ENCODE assay signal across 12 cellular contexts in genomic region chr11:44192015-44192380, GRCh38.
DNase-seq lines count a peak whose midpoint lies in the region; ATAC-seq and TF ChIP-seq lines count a peak whose summit lies in the region.
"Had no signal": no experiment of that assay in that cellular context is flagged by ENCODE, and none has a peak within 500 bp of the region (broad histone marks: within the 10 kb centered on the region; RNA-seq: fewer than 3 reads in every experiment).

No MANE protein-coding gene starts in this region.

- POLR2A ChIA-PET in activated CD4-positive, alpha-beta memory T cell treated with anti-CD3 and anti-CD28 coated beads for 36 hours (lab: Charles Lee) = no interaction called here
- POLR2A ChIA-PET in activated CD4-positive, alpha-beta memory T cell treated with anti-CD3 and anti-CD28 coated beads, Interleukin-2, amount 10 ng/mL, durations not matched to agents 7 days and 5 days (lab: Charles Lee) = interaction anchor here (1.6 kb wide), 1 partner anchor 13 kb away, joined by 4 read pairs; no protein-coding TSS in a partner anchor

- no peak overlapping the region for H3K27ac ChIP-seq in neural progenitor cell
- no peak overlapping the region for H3K27ac ChIP-seq in psoas muscle
- H3K27ac ChIP-seq: BLaER1 treated with 17β-estradiol and CSF1 and Interleukin-3, amounts not matched to agents 10 nM and 100 nM had no signal

- H3K9ac ChIP-seq in neural progenitor cell = no peak overlapping the region
- H3K9ac ChIP-seq: BLaER1 treated with 17β-estradiol and CSF1 and Interleukin-3, amounts not matched to agents 10 nM and 100 nM had no signal

- H3K4me1 ChIP-seq in neural progenitor cell = peaks cover 20% of the 10 kb centered on the region
- H3K4me1 ChIP-seq in psoas muscle = peaks cover 3% of the 10 kb centered on the region

- peaks cover 16% of the 10 kb centered on the region for H3K9me3 ChIP-seq in neural progenitor cell (ENCODE audit: low read depth)
- peaks cover 18% of the 10 kb centered on the region for H3K9me3 ChIP-seq in psoas muscle

- H3K9me3 Mint-ChIP-seq in activated CD4-positive, alpha-beta memory T cell treated with anti-CD3 and anti-CD28 coated beads for 36 hours = peaks cover 24% of the 10 kb centered on the region
- H3K9me3 Mint-ChIP-seq in activated CD4-positive, alpha-beta memory T cell treated with anti-CD3 and anti-CD28 coated beads, Interleukin-2, amount 10 ng/mL, durations not matched to agents 7 days and 5 days = peaks cover 25% of the 10 kb centered on the region
- peaks cover 17% of the 10 kb centered on the region for H3K9me3 Mint-ChIP-seq in activated T-helper 17 cell treated with anti-CD3 and anti-CD28 coated beads, Interleukin-2, amount 50 U/mL, for 72 hours
- H3K9me3 Mint-ChIP-seq in neural progenitor cell = peaks cover 40% of the 10 kb centered on the region

- H3F3A ChIP-seq in neural progenitor cell (ENCODE audit: low read depth) = peaks cover 17% of the 10 kb centered on the region

- H3K27me3 ChIP-seq in neural progenitor cell (peaks cover 27% of the 10 kb centered on the region), psoas muscle (ENCODE audit: insufficient read depth in 3 of 3, low read length in 2 of 3) (no peaks in the 10 kb centered on the region)
- H3K27me3 ChIP-seq: BLaER1 treated with 17β-estradiol and CSF1 and Interleukin-3, amounts not matched to agents 10 nM and 100 nM had no signal

- no peak overlapping the region for H2AFZ ChIP-seq in neural progenitor cell (replicated peaks)
- H2AFZ ChIP-seq: GM23338 had no signal

- 76 to 95% (median 84%) methylated on average over 2 of the region's 2 CpGs for WGBS in psoas muscle, 3 donors

- no peaks in the 10 kb centered on the region for H3K27me3 Mint-ChIP-seq in activated CD4-positive, alpha-beta memory T cell treated with anti-CD3 and anti-CD28 coated beads for 36 hours
- H3K27me3 Mint-ChIP-seq in activated CD4-positive, alpha-beta memory T cell treated with anti-CD3 and anti-CD28 coated beads, Interleukin-2, amount 10 ng/mL, durations not matched to agents 7 days and 5 days = no peaks in the 10 kb centered on the region
- H3K27me3 Mint-ChIP-seq in activated T-helper 17 cell treated with anti-CD3 and anti-CD28 coated beads, Interleukin-2, amount 50 U/mL, for 72 hours = no peaks in the 10 kb centered on the region
- peaks cover 7% of the 10 kb centered on the region for H3K27me3 Mint-ChIP-seq in neural progenitor cell (ENCODE audit: insufficient read depth, low read depth)

- peak overlapping the region; percentile 49 for H3K4me2 ChIP-seq in neural progenitor cell
- H3K4me2 ChIP-seq: BLaER1 treated with 17β-estradiol and CSF1 and Interleukin-3, amounts not matched to agents 10 nM and 100 nM had no signal

- H3K4me3 ChIP-seq in neural progenitor cell = no peak overlapping the region
- no peak overlapping the region for H3K4me3 ChIP-seq in psoas muscle
- H3K4me3 ChIP-seq: BLaER1 treated with 17β-estradiol and CSF1 and Interleukin-3, amounts not matched to agents 10 nM and 100 nM; GM23338 had no signal

- ATAC-seq in activated T-helper 17 cell treated with anti-CD3 and anti-CD28 coated beads, Interleukin-2, amount 50 U/mL, for 72 hours (replicated peaks) = no peak
- ATAC-seq in psoas muscle = no peak
- ATAC-seq: HCT116 had no signal

- CTCF ChIA-PET in activated CD4-positive, alpha-beta memory T cell treated with anti-CD3 and anti-CD28 coated beads for 36 hours (lab: Charles Lee) = interaction anchor here (0.7 to 2.0 kb wide), 3 partner anchors 97 to 340 kb away, joined by 3 to 6 read pairs (median 3); partner anchors contain the start of gene EXT2
- CTCF ChIA-PET in activated CD4-positive, alpha-beta memory T cell treated with anti-CD3 and anti-CD28 coated beads, Interleukin-2, amount 10 ng/mL, durations not matched to agents 7 days and 5 days (lab: Charles Lee) = no interaction called here

- peaks cover 37% of the 10 kb centered on the region for H4K20me1 ChIP-seq in neural progenitor cell (ENCODE audit: low read depth)

- H3K4me1 Mint-ChIP-seq in activated CD4-positive, alpha-beta memory T cell treated with anti-CD3 and anti-CD28 coated beads for 36 hours (ENCODE audit: low read depth) = peaks cover 32% of the 10 kb centered on the region
- peaks cover 33% of the 10 kb centered on the region for H3K4me1 Mint-ChIP-seq in activated CD4-positive, alpha-beta memory T cell treated with anti-CD3 and anti-CD28 coated beads, Interleukin-2, amount 10 ng/mL, durations not matched to agents 7 days and 5 days
- peaks cover 27% of the 10 kb centered on the region for H3K4me1 Mint-ChIP-seq in activated T-helper 17 cell treated with anti-CD3 and anti-CD28 coated beads, Interleukin-2, amount 50 U/mL, for 72 hours
- peaks cover 28% of the 10 kb centered on the region for H3K4me1 Mint-ChIP-seq in neural progenitor cell

- no peaks in the 10 kb centered on the region for H3K79me2 ChIP-seq in neural progenitor cell (ENCODE audit: low read depth)

- H3K27ac Mint-ChIP-seq in activated CD4-positive, alpha-beta memory T cell treated with anti-CD3 and anti-CD28 coated beads for 36 hours = peak overlapping the region; percentile 79
- no peak overlapping the region for H3K27ac Mint-ChIP-seq in activated CD4-positive, alpha-beta memory T cell treated with anti-CD3 and anti-CD28 coated beads, Interleukin-2, amount 10 ng/mL, durations not matched to agents 7 days and 5 days
- peak overlapping the region; percentile 79 for H3K27ac Mint-ChIP-seq in activated T-helper 17 cell treated with anti-CD3 and anti-CD28 coated beads, Interleukin-2, amount 50 U/mL, for 72 hours
- H3K27ac Mint-ChIP-seq in neural progenitor cell = no peak overlapping the region
- H3K27ac Mint-ChIP-seq: GM23338 had no signal

- no peak for DNase-seq in activated CD4-positive, alpha-beta memory T cell treated with anti-CD3 and anti-CD28 coated beads for 36 hours
- no peak for DNase-seq in activated CD4-positive, alpha-beta memory T cell treated with anti-CD3 and anti-CD28 coated beads, Interleukin-2, amount 10 ng/mL, durations not matched to agents 7 days and 5 days
- DNase-seq in NCI-H2227 (lab: John Stamatoyannopoulos, UW; ENCODE audit: unreplicated experiment) (peak; percentile 63), neural progenitor cell (ENCODE audit: low spot score) (no peak), psoas muscle (no peak), NCI-H2107 treated with DMSO at 0.1 percent for 48 hours (lab: John Stamatoyannopoulos, UW; ENCODE audit: unreplicated experiment) (no peak)
- DNase-seq in activated naive CD4-positive, alpha-beta T cell (lab: John Stamatoyannopoulos, UW) = no peak
- DNase-seq: NCI-H510A had no signal

- no peak overlapping the region for H3K4me3 Mint-ChIP-seq in activated CD4-positive, alpha-beta memory T cell treated with anti-CD3 and anti-CD28 coated beads for 36 hours
- no peak overlapping the region for H3K4me3 Mint-ChIP-seq in activated CD4-positive, alpha-beta memory T cell treated with anti-CD3 and anti-CD28 coated beads, Interleukin-2, amount 10 ng/mL, durations not matched to agents 7 days and 5 days
- H3K4me3 Mint-ChIP-seq in activated T-helper 17 cell treated with anti-CD3 and anti-CD28 coated beads, Interleukin-2, amount 50 U/mL, for 72 hours = peak overlapping the region; percentile 43
- H3K4me3 Mint-ChIP-seq in neural progenitor cell = no peak overlapping the region
- H3K4me3 Mint-ChIP-seq: GM23338 had no signal

- intact Hi-C loops in activated CD4-positive, alpha-beta memory T cell treated with anti-CD3 and anti-CD28 coated beads for 36 hours (cut with micrococcal nuclease) = loop anchor here (1.0 to 2.0 kb wide), 2 partner anchors 17 to 339 kb away; no protein-coding TSS in a partner anchor
- intact Hi-C loops in psoas muscle (cut with DNase I) = no loop called here

- H3K36me3 ChIP-seq in neural progenitor cell (peaks cover 4% of the 10 kb centered on the region), psoas muscle (ENCODE audit: insufficient read depth in 1 of 2, low read depth in 1 of 2) (no peaks in the 10 kb centered on the region)

- peaks cover 48% of the 10 kb centered on the region for H3K36me3 Mint-ChIP-seq in activated CD4-positive, alpha-beta memory T cell treated with anti-CD3 and anti-CD28 coated beads for 36 hours
- peaks cover 53% of the 10 kb centered on the region for H3K36me3 Mint-ChIP-seq in activated CD4-positive, alpha-beta memory T cell treated with anti-CD3 and anti-CD28 coated beads, Interleukin-2, amount 10 ng/mL, durations not matched to agents 7 days and 5 days (ENCODE audit: low read depth)
- H3K36me3 Mint-ChIP-seq in activated T-helper 17 cell treated with anti-CD3 and anti-CD28 coated beads, Interleukin-2, amount 50 U/mL, for 72 hours (ENCODE audit: low read depth) = peaks cover 67% of the 10 kb centered on the region
- peaks cover 50% of the 10 kb centered on the region for H3K36me3 Mint-ChIP-seq in neural progenitor cell

- TF ChIP-seq CTCF in neural progenitor cell (IDR thresholded peaks at IDR 0.05) (no peak), psoas muscle (IDR thresholded peaks at IDR 0.05) (no peak)

Comparison
In these comparisons a context has a peak if more than half of its experiments do, and no peak if none do; other contexts are left out.
1. H3K27ac Mint-ChIP-seq: peak in activated CD4-positive, alpha-beta memory T cell treated with anti-CD3 and anti-CD28 coated beads for 36 hours (single experiment) and activated T-helper 17 cell treated with anti-CD3 and anti-CD28 coated beads, Interleukin-2, amount 50 U/mL, for 72 hours (single experiment); none in activated CD4-positive, alpha-beta memory T cell treated with anti-CD3 and anti-CD28 coated beads, Interleukin-2, amount 10 ng/mL, durations not matched to agents 7 days and 5 days (single experiment) and neural progenitor cell (single experiment).